1 cellular context compared by ENCODE assay signal in the genomic region with DNA sequence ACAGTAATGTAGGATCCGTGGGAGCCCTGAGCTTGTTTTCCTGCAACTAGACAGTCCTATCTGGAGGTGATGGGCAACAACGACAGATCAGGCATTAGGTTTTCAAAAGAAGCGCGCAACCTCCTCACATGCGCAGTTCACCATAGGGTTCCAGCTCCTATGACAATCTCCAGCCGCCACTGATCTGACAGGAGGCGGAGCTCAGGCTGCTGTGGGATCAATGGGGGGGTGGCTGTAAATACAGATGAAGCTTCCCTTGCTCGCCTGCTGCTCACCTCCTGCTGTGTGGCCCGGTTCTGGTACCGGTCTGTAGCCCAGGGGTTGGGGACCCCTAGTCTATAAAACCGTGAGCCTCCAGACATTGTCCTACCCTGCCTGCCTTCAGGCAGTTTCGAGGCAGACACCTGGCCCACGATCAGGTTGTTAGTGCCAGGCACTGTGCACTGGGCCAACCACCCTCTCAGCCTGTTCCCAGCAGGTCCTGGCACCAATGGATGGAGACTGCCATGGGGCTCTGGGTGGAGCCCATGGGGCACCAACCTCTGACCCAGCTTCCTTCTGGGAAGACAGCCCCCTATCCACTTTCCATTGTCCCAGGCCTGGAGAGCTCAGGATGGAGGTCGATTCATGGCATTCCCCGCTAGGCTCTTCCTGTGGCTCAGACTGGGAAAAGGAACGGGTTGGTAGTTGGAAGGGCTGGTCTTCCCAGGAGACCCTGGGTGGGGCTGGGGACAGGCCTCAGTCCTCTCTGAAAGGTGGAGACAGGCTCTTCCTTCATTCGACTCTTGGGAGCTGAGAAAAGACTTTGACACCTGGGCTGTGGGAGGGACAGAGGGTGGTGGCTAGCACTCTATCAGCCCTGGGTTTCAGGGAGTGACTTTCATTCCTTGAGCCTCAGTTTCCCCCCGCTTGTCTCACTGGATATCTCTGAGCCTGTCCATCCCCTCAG.
TF ChIP-seq lines count a peak whose summit lies in the region.

No MANE protein-coding gene starts in this region.

TF ChIP-seq in K562, 482 proteins besides CTCF, POLR2A, EP300 and RAD21 (continued from another document):
- TF ChIP-seq ETS2 (tag; IDR thresholded peaks at IDR 0.05; ENCODE audit: borderline replicate concordance, poor library complexity, severe bottlenecking) (no peak), HDAC6 (IDR thresholded peaks at IDR 0.05; ENCODE audit: low read depth, low read length) (no peak), BMI1 (IDR thresholded peaks at IDR 0.05; ENCODE audit: low read length) (no peak), ZNF232 (CRISPR knock-in tag; IDR thresholded peaks at IDR 0.05) (no peak), ZNF217 (CRISPR knock-in tag; IDR thresholded peaks at IDR 0.05) (no peak), ZNF175 (CRISPR knock-in tag; IDR thresholded peaks at IDR 0.05; ENCODE audit: low read depth) (no peak), E2F4 (CRISPR knock-in tag; IDR thresholded peaks at IDR 0.05; ENCODE audit: low read depth) (peak; percentile 94), REST (CRISPR knock-in tag; IDR thresholded peaks at IDR 0.05; ENCODE audit: low read depth) (no peak), DIDO1 (tag; IDR thresholded peaks at IDR 0.05; ENCODE audit: low read depth) (no peak), NCOA1 (IDR thresholded peaks at IDR 0.05; ENCODE audit: low read depth) (no peak), ZNF740 (CRISPR knock-in tag; IDR thresholded peaks at IDR 0.05) (peak; percentile 85; the same call in 1 of the 2 replicates), ZNF740 (tag; IDR thresholded peaks at IDR 0.05) (peak in 1 of 2 experiments; percentile 84; a peak in 2 of 4 replicates), TSHZ1 (CRISPR knock-in tag; IDR thresholded peaks at IDR 0.05) (no peak), ZNF124 (CRISPR knock-in tag; IDR thresholded peaks at IDR 0.05) (no peak), ZKSCAN1 (IDR thresholded peaks at IDR 0.05; ENCODE audit: low read depth, low read length) (no peak), ZNF3 (CRISPR knock-in tag; IDR thresholded peaks at IDR 0.05) (no peak), NRF1 (conservative IDR thresholded peaks at IDR 0.05 in 1 of 2, IDR thresholded peaks at IDR 0.05 in 1 of 2) (peak; percentile 88 to 89), BCL6 (CRISPR knock-in tag; IDR thresholded peaks at IDR 0.05) (no peak), ATF6 (CRISPR knock-in tag; IDR thresholded peaks at IDR 0.05) (no peak), ZNF398 (CRISPR knock-in tag; IDR thresholded peaks at IDR 0.05) (no peak), ZNF134 (CRISPR knock-in tag; conservative IDR thresholded peaks at IDR 0.05) (no peak), BCLAF1 (IDR thresholded peaks at IDR 0.05; ENCODE audit: borderline replicate concordance in 1 of 2, control insufficient read depth in 1 of 2, low read depth in 2 of 2, low read length in 1 of 2) (no peak), YY1 (IDR thresholded peaks at IDR 0.05; ENCODE audit: borderline replicate concordance in 1 of 3, control insufficient read depth in 1 of 3, extremely low read depth in 1 of 3, insufficient read depth in 3 of 3, insufficient read length in 1 of 3, insufficient replicate concordance in 2 of 3, low read depth in 1 of 3, low read length in 2 of 3) (peak in 1 of 3 experiments; percentile 24)
